11 cellular contexts compared by ENCODE assay signal in the genomic region with DNA sequence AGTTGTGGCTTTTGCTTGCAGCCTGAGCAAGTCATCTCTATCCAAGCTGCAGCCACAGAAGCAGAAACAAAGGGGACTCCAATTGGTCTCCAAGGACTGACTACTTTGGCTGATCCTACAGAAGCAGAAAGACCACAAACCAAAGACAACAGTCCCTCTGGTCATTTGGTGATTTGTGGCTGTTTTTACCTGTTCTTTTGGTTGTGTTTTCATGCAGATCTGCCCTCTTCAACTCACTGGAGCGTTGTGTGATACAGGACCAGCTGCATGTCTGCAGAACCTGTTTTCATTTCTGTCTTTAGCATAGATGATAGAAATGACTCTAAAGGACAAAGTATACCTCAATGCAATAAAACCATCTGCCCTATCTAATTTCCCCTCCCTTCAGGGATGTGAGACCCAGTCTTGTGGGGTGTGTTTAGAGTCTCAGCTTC. TPM values are rescaled to one million over a fixed set of nuclear protein-coding genes. Genes with fewer than 3 reads are reported as not detected.
DNase-seq lines count a peak whose midpoint lies in the region; ATAC-seq and TF ChIP-seq lines count a peak whose summit lies in the region.
"Had no signal": no experiment of that assay in that cellular context is flagged by ENCODE, and none has a peak within 500 bp of the region (broad histone marks: within the 10 kb centered on the region; RNA-seq: fewer than 3 reads in every experiment).

No MANE protein-coding gene starts in this region.

- H3K4me1 Mint-ChIP-seq in CD8-positive, alpha-beta memory T cell, result no peaks in the 10 kb centered on the region

- no peak for TF ChIP-seq POLR2A in prostate gland (IDR thresholded peaks at IDR 0.05)

- H3K27ac ChIP-seq in prostate gland, result no peak overlapping the region
- H3K27ac ChIP-seq in CD8-positive, alpha-beta memory T cell (ENCODE audit: low read depth, low read length), result no peak overlapping the region
- H3K27ac ChIP-seq: neutrophil had no signal

- intact Hi-C loops in prostate gland (cut with DNase I), result no loop called here

- TF ChIP-seq CTCF in prostate gland (IDR thresholded peaks at IDR 0.05), result no peak

- ATAC-seq in GM19043 (IDR thresholded peaks at IDR 0.05; ENCODE audit: low read depth, unreplicated experiment) (peak; percentile 52), HG02642 (IDR thresholded peaks at IDR 0.05; ENCODE audit: poor library complexity, unreplicated experiment) (peak; percentile 79), HG03469 (IDR thresholded peaks at IDR 0.05; ENCODE audit: unreplicated experiment) (peak; percentile 48)

- peak; percentile 62 for DNase-seq in DMS79 (lab: John Stamatoyannopoulos, UW)
- DNase-seq in NCI-H226, result no peak
- no peak for DNase-seq in prostate gland (ENCODE audit: low spot score)
- DNase-seq in NCI-H2196 (lab: John Stamatoyannopoulos, UW; ENCODE audit: unreplicated experiment), result no peak
- no peak for DNase-seq in CD8-positive, alpha-beta memory T cell
- DNase-seq: activated effector memory CD4-positive, alpha-beta T cell treated with Interleukin-2 at 50 U/mL for 16 hours; KBM-7 had no signal

- no peak overlapping the region for H3K4me3 ChIP-seq in prostate gland
- H3K4me3 ChIP-seq in CD8-positive, alpha-beta memory T cell (ENCODE audit: low read length), result no peak overlapping the region

- peaks cover 8 to 18% of the 10 kb centered on the region in 2 donors for H3K27me3 Mint-ChIP-seq in CD8-positive, alpha-beta memory T cell

- 97% methylated on average over 1 of the region's 1 CpG for WGBS in prostate gland

- no peaks in the 10 kb centered on the region for H3K36me3 Mint-ChIP-seq in CD8-positive, alpha-beta memory T cell

- no peaks in the 10 kb centered on the region for H3K27me3 ChIP-seq in prostate gland (replicated peaks; ENCODE audit: insufficient read depth)
- H3K27me3 ChIP-seq in CD8-positive, alpha-beta memory T cell (ENCODE audit: insufficient read depth, low read length, poor library complexity, severe bottlenecking), result no peaks in the 10 kb centered on the region
- H3K27me3 ChIP-seq: neutrophil had no signal

- H3K4me3 Mint-ChIP-seq in CD8-positive, alpha-beta memory T cell, result no peak overlapping the region

- H3K27ac Mint-ChIP-seq in CD8-positive, alpha-beta memory T cell, result no peak overlapping the region

- H3K36me3 ChIP-seq in prostate gland, result no peaks in the 10 kb centered on the region
- no peaks in the 10 kb centered on the region for H3K36me3 ChIP-seq in CD8-positive, alpha-beta memory T cell (ENCODE audit: insufficient read depth, low read length)
- H3K36me3 ChIP-seq: neutrophil had no signal

- H3K4me1 ChIP-seq in prostate gland (replicated peaks), result no peaks in the 10 kb centered on the region
- no peaks in the 10 kb centered on the region for H3K4me1 ChIP-seq in CD8-positive, alpha-beta memory T cell (ENCODE audit: insufficient read depth, low read length)

- H3K9me3 Mint-ChIP-seq in CD8-positive, alpha-beta memory T cell, result no peaks in the 10 kb centered on the region

- H3K9me3 ChIP-seq in prostate gland, result no peaks in the 10 kb centered on the region
- no peaks in the 10 kb centered on the region for H3K9me3 ChIP-seq in CD8-positive, alpha-beta memory T cell (ENCODE audit: low read length)
- H3K9me3 ChIP-seq: neutrophil had no signal

- POLR2A ChIA-PET in CD8-positive, alpha-beta memory T cell (lab: Charles Lee), result no interaction called here

- CTCF ChIA-PET in CD8-positive, alpha-beta memory T cell (lab: Charles Lee), result no interaction called here

RNA-seq across cellular contexts. Expression of a gene that starts 48.8 kb away (rescaled TPM):
- total RNA-seq in prostate gland, result under 1 TPM; 0.05 to 0.11 TPM
- not detected for total RNA-seq in CD8-positive, alpha-beta memory T cell
- polyA plus RNA-seq in CD8-positive, alpha-beta memory T cell, result not detected
